1 cellular context compared by ENCODE assay signal in genomic region chr12:1760566-1761382, GRCh38.
A peak's percentile ranks its signal among the peaks of the same experiment; 100 is the strongest.
TF ChIP-seq lines count a peak whose summit lies in the region.

No MANE protein-coding gene starts in this region.

TF ChIP-seq in HepG2, 621 proteins besides CTCF, POLR2A, EP300 and RAD21 (continued from another document and continues in another):
- TF ChIP-seq RNF219 (CRISPR knock-in tag; IDR thresholded peaks at IDR 0.05) (no peak), PITX1 (CRISPR knock-in tag; IDR thresholded peaks at IDR 0.05) (no peak), SIX4 (CRISPR knock-in tag; IDR thresholded peaks at IDR 0.05) (peak; percentile 37; the same call in 1 of the 2 replicates), ZHX1 (CRISPR knock-in tag; IDR thresholded peaks at IDR 0.05; ENCODE audit: low read depth) (no peak), REL (CRISPR knock-in tag; conservative IDR thresholded peaks at IDR 0.05) (no peak), ZFP41 (CRISPR knock-in tag; IDR thresholded peaks at IDR 0.05; ENCODE audit: borderline replicate concordance) (no peak), THAP7 (CRISPR knock-in tag; IDR thresholded peaks at IDR 0.05) (no peak), KDM2A (CRISPR knock-in tag; IDR thresholded peaks at IDR 0.05; ENCODE audit: borderline replicate concordance, low read depth) (no peak), ZNF263 (CRISPR knock-in tag; IDR thresholded peaks at IDR 0.05) (no peak), HDAC2 (CRISPR knock-in tag; IDR thresholded peaks at IDR 0.05) (0 out of 2 replicates have a peak, but pooled peaks have one; percentile 63), DR1 (CRISPR knock-in tag; IDR thresholded peaks at IDR 0.05) (no peak), ZNF558 (CRISPR knock-in tag; IDR thresholded peaks at IDR 0.05; ENCODE audit: borderline replicate concordance) (no peak), CREB1 (IDR thresholded peaks at IDR 0.05) (no peak), CREB1 (CRISPR knock-in tag; IDR thresholded peaks at IDR 0.05) (peak; percentile 75; the same call in 1 of the 2 replicates), NR1H2 (CRISPR knock-in tag; IDR thresholded peaks at IDR 0.05; ENCODE audit: borderline replicate concordance, low read depth) (no peak), ZNF546 (CRISPR knock-in tag; conservative IDR thresholded peaks at IDR 0.05) (no peak), GATAD2A (CRISPR knock-in tag; IDR thresholded peaks at IDR 0.05) (peak; percentile 96), ATF1 (CRISPR knock-in tag; IDR thresholded peaks at IDR 0.05) (no peak; the same call in 1 of the 2 replicates), SIN3A (IDR thresholded peaks at IDR 0.05; ENCODE audit: borderline replicate concordance, low read depth, low read length) (no peak), YY1 (IDR thresholded peaks at IDR 0.05; ENCODE audit: insufficient read depth, insufficient replicate concordance, low read depth, low read length) (no peak), PHF21A (CRISPR knock-in tag; IDR thresholded peaks at IDR 0.05) (no peak; the same call in 1 of the 2 replicates), SP2 (CRISPR knock-in tag; IDR thresholded peaks at IDR 0.05) (no peak), ZNF10 (CRISPR knock-in tag; IDR thresholded peaks at IDR 0.05; ENCODE audit: borderline replicate concordance, low read depth) (no peak), ZNF878 (CRISPR knock-in tag; IDR thresholded peaks at IDR 0.05) (no peak), SCMH1 (CRISPR knock-in tag; IDR thresholded peaks at IDR 0.05; ENCODE audit: borderline replicate concordance) (no peak), ESRRA (CRISPR knock-in tag; IDR thresholded peaks at IDR 0.05; ENCODE audit: low read depth) (peak; percentile 47; the same call in 1 of the 2 replicates), POLR2G (IDR thresholded peaks at IDR 0.05; ENCODE audit: low read depth, low read length) (no peak), KMT2A (CRISPR knock-in tag; IDR thresholded peaks at IDR 0.05) (no peak), SATB2 (CRISPR knock-in tag; IDR thresholded peaks at IDR 0.05) (no peak)
- TF ChIP-seq, protein P1, sequence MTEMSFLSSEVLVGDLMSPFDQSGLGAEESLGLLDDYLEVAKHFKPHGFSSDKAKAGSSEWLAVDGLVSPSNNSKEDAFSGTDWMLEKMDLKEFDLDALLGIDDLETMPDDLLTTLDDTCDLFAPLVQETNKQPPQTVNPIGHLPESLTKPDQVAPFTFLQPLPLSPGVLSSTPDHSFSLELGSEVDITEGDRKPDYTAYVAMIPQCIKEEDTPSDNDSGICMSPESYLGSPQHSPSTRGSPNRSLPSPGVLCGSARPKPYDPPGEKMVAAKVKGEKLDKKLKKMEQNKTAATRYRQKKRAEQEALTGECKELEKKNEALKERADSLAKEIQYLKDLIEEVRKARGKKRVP (CRISPR knock-in tag; IDR thresholded peaks at IDR 0.05), result peak in 1 of 2 experiments; percentile 97; a peak in 2 of 4 replicates
- TF ChIP-seq, protein P2, sequence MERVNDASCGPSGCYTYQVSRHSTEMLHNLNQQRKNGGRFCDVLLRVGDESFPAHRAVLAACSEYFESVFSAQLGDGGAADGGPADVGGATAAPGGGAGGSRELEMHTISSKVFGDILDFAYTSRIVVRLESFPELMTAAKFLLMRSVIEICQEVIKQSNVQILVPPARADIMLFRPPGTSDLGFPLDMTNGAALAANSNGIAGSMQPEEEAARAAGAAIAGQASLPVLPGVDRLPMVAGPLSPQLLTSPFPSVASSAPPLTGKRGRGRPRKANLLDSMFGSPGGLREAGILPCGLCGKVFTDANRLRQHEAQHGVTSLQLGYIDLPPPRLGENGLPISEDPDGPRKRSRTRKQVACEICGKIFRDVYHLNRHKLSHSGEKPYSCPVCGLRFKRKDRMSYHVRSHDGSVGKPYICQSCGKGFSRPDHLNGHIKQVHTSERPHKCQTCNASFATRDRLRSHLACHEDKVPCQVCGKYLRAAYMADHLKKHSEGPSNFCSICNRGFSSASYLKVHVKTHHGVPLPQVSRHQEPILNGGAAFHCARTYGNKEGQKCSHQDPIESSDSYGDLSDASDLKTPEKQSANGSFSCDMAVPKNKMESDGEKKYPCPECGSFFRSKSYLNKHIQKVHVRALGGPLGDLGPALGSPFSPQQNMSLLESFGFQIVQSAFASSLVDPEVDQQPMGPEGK (CRISPR knock-in tag; IDR thresholded peaks at IDR 0.05), result no peak
- TF ChIP-seq, protein P3, sequence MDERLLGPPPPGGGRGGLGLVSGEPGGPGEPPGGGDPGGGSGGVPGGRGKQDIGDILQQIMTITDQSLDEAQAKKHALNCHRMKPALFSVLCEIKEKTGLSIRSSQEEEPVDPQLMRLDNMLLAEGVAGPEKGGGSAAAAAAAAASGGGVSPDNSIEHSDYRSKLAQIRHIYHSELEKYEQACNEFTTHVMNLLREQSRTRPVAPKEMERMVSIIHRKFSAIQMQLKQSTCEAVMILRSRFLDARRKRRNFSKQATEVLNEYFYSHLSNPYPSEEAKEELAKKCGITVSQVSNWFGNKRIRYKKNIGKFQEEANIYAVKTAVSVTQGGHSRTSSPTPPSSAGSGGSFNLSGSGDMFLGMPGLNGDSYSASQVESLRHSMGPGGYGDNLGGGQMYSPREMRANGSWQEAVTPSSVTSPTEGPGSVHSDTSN (CRISPR knock-in tag; IDR thresholded peaks at IDR 0.05), result no peak
- TF ChIP-seq, protein P4, sequence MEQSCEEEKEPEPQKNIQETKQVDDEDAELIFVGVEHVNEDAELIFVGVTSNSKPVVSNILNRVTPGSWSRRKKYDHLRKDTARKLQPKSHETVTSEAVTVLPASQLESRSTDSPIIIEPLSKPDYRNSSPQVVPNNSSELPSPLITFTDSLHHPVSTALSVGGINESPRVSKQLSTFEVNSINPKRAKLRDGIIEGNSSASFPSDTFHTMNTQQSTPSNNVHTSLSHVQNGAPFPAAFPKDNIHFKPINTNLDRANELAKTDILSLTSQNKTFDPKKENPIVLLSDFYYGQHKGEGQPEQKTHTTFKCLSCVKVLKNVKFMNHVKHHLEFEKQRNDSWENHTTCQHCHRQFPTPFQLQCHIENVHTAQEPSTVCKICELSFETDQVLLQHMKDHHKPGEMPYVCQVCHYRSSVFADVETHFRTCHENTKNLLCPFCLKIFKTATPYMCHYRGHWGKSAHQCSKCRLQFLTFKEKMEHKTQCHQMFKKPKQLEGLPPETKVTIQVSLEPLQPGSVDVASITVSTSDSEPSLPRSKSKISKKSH (CRISPR knock-in tag; IDR thresholded peaks at IDR 0.05; ENCODE audit: borderline replicate concordance), result no peak
- TF ChIP-seq, protein P5, sequence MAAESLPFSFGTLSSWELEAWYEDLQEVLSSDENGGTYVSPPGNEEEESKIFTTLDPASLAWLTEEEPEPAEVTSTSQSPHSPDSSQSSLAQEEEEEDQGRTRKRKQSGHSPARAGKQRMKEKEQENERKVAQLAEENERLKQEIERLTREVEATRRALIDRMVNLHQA (CRISPR knock-in tag; IDR thresholded peaks at IDR 0.05), result no peak
- TF ChIP-seq, protein P6, sequence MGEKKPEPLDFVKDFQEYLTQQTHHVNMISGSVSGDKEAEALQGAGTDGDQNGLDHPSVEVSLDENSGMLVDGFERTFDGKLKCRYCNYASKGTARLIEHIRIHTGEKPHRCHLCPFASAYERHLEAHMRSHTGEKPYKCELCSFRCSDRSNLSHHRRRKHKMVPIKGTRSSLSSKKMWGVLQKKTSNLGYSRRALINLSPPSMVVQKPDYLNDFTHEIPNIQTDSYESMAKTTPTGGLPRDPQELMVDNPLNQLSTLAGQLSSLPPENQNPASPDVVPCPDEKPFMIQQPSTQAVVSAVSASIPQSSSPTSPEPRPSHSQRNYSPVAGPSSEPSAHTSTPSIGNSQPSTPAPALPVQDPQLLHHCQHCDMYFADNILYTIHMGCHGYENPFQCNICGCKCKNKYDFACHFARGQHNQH (CRISPR knock-in tag; IDR thresholded peaks at IDR 0.05), result peak; percentile 73; the same call in 1 of the 2 replicates
- TF ChIP-seq, protein P7, sequence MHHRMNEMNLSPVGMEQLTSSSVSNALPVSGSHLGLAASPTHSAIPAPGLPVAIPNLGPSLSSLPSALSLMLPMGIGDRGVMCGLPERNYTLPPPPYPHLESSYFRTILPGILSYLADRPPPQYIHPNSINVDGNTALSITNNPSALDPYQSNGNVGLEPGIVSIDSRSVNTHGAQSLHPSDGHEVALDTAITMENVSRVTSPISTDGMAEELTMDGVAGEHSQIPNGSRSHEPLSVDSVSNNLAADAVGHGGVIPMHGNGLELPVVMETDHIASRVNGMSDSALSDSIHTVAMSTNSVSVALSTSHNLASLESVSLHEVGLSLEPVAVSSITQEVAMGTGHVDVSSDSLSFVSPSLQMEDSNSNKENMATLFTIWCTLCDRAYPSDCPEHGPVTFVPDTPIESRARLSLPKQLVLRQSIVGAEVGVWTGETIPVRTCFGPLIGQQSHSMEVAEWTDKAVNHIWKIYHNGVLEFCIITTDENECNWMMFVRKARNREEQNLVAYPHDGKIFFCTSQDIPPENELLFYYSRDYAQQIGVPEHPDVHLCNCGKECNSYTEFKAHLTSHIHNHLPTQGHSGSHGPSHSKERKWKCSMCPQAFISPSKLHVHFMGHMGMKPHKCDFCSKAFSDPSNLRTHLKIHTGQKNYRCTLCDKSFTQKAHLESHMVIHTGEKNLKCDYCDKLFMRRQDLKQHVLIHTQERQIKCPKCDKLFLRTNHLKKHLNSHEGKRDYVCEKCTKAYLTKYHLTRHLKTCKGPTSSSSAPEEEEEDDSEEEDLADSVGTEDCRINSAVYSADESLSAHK (CRISPR knock-in tag; IDR thresholded peaks at IDR 0.05; ENCODE audit: borderline replicate concordance), result no peak
- TF ChIP-seq, protein P8, sequence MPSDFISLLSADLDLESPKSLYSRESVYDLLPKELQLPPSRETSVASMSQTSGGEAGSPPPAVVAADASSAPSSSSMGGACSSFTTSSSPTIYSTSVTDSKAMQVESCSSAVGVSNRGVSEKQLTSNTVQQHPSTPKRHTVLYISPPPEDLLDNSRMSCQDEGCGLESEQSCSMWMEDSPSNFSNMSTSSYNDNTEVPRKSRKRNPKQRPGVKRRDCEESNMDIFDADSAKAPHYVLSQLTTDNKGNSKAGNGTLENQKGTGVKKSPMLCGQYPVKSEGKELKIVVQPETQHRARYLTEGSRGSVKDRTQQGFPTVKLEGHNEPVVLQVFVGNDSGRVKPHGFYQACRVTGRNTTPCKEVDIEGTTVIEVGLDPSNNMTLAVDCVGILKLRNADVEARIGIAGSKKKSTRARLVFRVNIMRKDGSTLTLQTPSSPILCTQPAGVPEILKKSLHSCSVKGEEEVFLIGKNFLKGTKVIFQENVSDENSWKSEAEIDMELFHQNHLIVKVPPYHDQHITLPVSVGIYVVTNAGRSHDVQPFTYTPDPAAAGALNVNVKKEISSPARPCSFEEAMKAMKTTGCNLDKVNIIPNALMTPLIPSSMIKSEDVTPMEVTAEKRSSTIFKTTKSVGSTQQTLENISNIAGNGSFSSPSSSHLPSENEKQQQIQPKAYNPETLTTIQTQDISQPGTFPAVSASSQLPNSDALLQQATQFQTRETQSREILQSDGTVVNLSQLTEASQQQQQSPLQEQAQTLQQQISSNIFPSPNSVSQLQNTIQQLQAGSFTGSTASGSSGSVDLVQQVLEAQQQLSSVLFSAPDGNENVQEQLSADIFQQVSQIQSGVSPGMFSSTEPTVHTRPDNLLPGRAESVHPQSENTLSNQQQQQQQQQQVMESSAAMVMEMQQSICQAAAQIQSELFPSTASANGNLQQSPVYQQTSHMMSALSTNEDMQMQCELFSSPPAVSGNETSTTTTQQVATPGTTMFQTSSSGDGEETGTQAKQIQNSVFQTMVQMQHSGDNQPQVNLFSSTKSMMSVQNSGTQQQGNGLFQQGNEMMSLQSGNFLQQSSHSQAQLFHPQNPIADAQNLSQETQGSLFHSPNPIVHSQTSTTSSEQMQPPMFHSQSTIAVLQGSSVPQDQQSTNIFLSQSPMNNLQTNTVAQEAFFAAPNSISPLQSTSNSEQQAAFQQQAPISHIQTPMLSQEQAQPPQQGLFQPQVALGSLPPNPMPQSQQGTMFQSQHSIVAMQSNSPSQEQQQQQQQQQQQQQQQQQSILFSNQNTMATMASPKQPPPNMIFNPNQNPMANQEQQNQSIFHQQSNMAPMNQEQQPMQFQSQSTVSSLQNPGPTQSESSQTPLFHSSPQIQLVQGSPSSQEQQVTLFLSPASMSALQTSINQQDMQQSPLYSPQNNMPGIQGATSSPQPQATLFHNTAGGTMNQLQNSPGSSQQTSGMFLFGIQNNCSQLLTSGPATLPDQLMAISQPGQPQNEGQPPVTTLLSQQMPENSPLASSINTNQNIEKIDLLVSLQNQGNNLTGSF (CRISPR knock-in tag; IDR thresholded peaks at IDR 0.05), result no peak
